ENCODE assay signal across 11 cellular contexts in the genomic region with DNA sequence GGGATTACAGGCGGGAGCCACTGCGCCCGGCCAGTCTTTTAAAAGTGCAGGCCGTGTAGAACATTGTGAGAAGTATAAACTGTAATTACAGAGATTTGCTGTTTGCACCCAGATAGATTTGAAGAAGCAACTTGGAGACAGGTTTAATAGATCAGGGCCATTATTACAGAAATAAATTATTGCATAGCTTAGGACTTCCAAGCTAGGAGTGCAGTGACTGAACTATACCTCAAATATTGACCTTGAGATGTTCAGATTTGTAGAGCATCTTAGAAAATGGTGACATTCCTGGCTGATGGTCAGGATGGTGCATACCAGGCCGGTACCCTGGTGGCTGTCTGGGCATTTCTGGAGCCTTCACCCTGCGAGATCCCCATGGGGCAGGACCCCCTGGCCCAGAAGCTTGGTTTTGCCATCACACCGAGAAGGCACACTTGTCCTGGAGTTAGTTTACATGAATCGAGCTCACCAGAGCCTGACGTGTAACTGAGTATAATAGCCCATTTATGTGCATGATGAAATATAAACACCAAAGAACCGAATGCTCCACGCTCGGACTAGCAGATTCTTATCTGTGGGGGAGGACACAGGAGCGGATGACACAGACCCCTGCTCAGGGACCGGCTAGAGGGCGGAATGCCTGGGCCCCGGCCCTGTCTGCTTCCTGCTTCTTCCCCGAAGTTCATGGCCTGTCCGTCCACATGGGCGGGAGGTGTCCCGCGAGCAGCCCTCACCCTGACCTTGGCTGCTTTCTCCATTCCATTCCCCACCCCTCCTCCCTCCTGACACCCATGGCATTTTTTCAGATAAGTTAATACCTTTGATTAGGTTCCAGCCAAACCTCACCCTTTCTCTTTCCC. TPM values are rescaled to one million over a fixed set of nuclear protein-coding genes. Genes with fewer than 3 reads are reported as not detected.
DNase-seq lines count a peak whose midpoint lies in the region; ATAC-seq and TF ChIP-seq lines count a peak whose summit lies in the region.
"Had no signal": no experiment of that assay in that cellular context is flagged by ENCODE, and none has a peak within 500 bp of the region (broad histone marks: within the 10 kb centered on the region; RNA-seq: fewer than 3 reads in every experiment).

No MANE protein-coding gene starts in this region.

- no peaks in the 10 kb centered on the region for H3K27me3 ChIP-seq in smooth muscle cell (ENCODE audit: low read depth)

- no peak overlapping the region for H3K4me3 ChIP-seq in smooth muscle cell

- peaks cover 7% of the 10 kb centered on the region for H3K4me1 ChIP-seq in smooth muscle cell (ENCODE audit: low read depth)

- H2AFZ ChIP-seq in smooth muscle cell (ENCODE audit: low read depth): peak overlapping the region; percentile 49

- H3F3A ChIP-seq in smooth muscle cell (ENCODE audit: low read depth): no peaks in the 10 kb centered on the region

- no peak for ATAC-seq in GM18858 (IDR thresholded peaks at IDR 0.05; ENCODE audit: unreplicated experiment)
- ATAC-seq: stimulated activated naive CD8-positive, alpha-beta T cell treated with anti-CD3 and anti-CD28 coated beads, Interleukin-15, amount 100 ng/mL, for 72 hours had no signal

- H3K27ac ChIP-seq in caudate nucleus (ENCODE audit: low read depth, low read length) (peak overlapping the region; percentile 36), smooth muscle cell (ENCODE audit: low read depth) (no peak overlapping the region)

- WGBS in smooth muscle cell (ENCODE audit: low lambda C conversion rate): 50% methylated on average over 21 of the region's 21 CpGs

- no peaks in the 10 kb centered on the region for H3K79me2 ChIP-seq in smooth muscle cell (ENCODE audit: low read depth)

- H4K20me1 ChIP-seq in smooth muscle cell (ENCODE audit: low read depth): no peaks in the 10 kb centered on the region

- TF ChIP-seq CTCF in smooth muscle cell (IDR thresholded peaks at IDR 0.05; ENCODE audit: borderline replicate concordance, insufficient read depth, poor library complexity, severe bottlenecking): no peak

- no peak overlapping the region for H3K9ac ChIP-seq in smooth muscle cell (ENCODE audit: low read depth)

- H3K9me3 ChIP-seq in smooth muscle cell (replicated peaks; ENCODE audit: low read depth): no peaks in the 10 kb centered on the region

- DNase-seq in HuH-7 (ENCODE audit: low spot score) (peak; percentile 50), caudate nucleus (lab: John Stamatoyannopoulos, UW) (no peak), left kidney (ENCODE audit: low read depth, low spot score) (peak; percentile 90), smooth muscle cell (lab: John Stamatoyannopoulos, UW; ENCODE audit: unreplicated experiment) (no peak), NCI-H2171 (lab: John Stamatoyannopoulos, UW) (no peak), putamen (ENCODE audit: low spot score) (no peak), GF-D8 (lab: John Stamatoyannopoulos, UW) (no peak)
- DNase-seq: DMS53; foreskin melanocyte; stimulated activated naive CD8-positive, alpha-beta T cell treated with anti-CD3 and anti-CD28 coated beads, Interleukin-15, amount 100 ng/mL, for 72 hours had no signal

- H3K4me2 ChIP-seq in smooth muscle cell: peak overlapping the region; percentile 36

- H3K36me3 ChIP-seq in smooth muscle cell (ENCODE audit: low read depth): no peaks in the 10 kb centered on the region

RNA-seq across cellular contexts. Expression of gene CCDC40, which starts 32.1 kb away (rescaled TPM):
- total RNA-seq in smooth muscle cell: 4.2 and 5.9 TPM in 2 replicates
- 0.81 and 3.6 TPM in 2 replicates for polyA plus RNA-seq in smooth muscle cell

RNA-seq across cellular contexts. Expression of gene GAA, which starts 32.9 kb away (rescaled TPM):
- 36.6 and 37.4 TPM in 2 replicates for total RNA-seq in smooth muscle cell
- 53.6 and 56.5 TPM in 2 replicates for polyA plus RNA-seq in smooth muscle cell

RNA-seq across cellular contexts. Expression of gene TBC1D16, which starts 32.9 kb away (rescaled TPM):
- total RNA-seq in smooth muscle cell: 17.4 and 26.4 TPM in 2 replicates
- 22.0 and 24.6 TPM in 2 replicates for polyA plus RNA-seq in smooth muscle cell

Comparison
In these comparisons a context has a peak if more than half of its experiments do, and no peak if none do; other contexts are left out.
1. DNase-seq: peak in HuH-7 (single experiment) and left kidney (single experiment); none in caudate nucleus (0 of 61), smooth muscle cell (single experiment), NCI-H2171 (single experiment), putamen (single experiment) and GF-D8 (single experiment).